In the genomic region with DNA sequence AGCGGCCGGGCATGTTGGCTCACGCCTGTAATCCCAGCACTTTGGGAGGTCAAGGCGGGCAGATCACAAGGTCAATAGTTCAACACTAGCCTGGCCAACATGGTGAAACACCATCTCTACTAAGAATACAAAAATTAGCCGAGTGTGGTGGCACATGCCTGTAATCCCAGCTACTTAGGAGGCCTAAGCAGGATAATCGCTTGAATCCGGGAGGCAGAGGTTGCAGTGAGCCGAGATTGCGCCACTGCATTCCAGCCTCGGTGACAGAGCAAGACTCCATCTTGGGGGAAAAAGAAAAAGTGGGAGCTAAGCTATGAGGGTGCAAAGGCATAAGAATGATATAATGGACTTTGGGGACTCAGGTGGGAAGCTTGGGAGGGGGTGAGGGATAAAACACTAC, we compare ENCODE assay signal across 1 cellular context.
TF ChIP-seq lines count a peak whose summit lies in the region.

No MANE protein-coding gene starts in this region.

TF ChIP-seq in K562, 482 proteins besides CTCF, POLR2A, EP300 and RAD21:
- peak; percentile 71 for TF ChIP-seq CEBPB (tag; IDR thresholded peaks at IDR 0.05)
TF ChIP-seq in K562: peak in this region for 1; not testable (repeated sequence) for 481.
